In genomic region chr11:17867346-17867745, GRCh38 we compare ENCODE assay signal across 29 cellular contexts.
"Had no signal": no experiment of that assay in that cellular context is flagged by ENCODE, and none has a peak within 500 bp of the region (broad histone marks: within the 10 kb centered on the region; RNA-seq: fewer than 3 reads in every experiment).

No MANE protein-coding gene starts in this region.

- H3K27me3 ChIP-seq: neural progenitor cell, ovary, right lobe of liver, sigmoid colon, spleen, suprapubic skin, testis, thyroid gland, tibial nerve, upper lobe of left lung, vagina had no signal

- H3K4me3 ChIP-seq: neural progenitor cell, ovary, psoas muscle, right lobe of liver, sigmoid colon, skin epidermis, smooth muscle cell, spleen, suprapubic skin, testis, thyroid gland, tibial nerve, upper lobe of left lung, vagina had no signal

- H3K4me1 ChIP-seq: neural progenitor cell, parathyroid adenoma, psoas muscle, right lobe of liver, sigmoid colon, spleen, suprapubic skin, testis, tibial nerve, upper lobe of left lung had no signal

- H3K4me2 ChIP-seq: neural progenitor cell, smooth muscle cell had no signal

- ATAC-seq: natural killer cell; psoas muscle; right cardiac atrium; right lobe of liver; stimulated activated memory B cell treated with anti-CD40 and anti-IgM and Interleukin-4, amounts not matched to agents 10 μg/mL and 1 μg/mL and 100 μg/mL, for 72 hours; stimulated activated naive CD8-positive, alpha-beta T cell treated with anti-CD3 and anti-CD28 coated beads, Interleukin-15, amount 100 ng/mL, for 72 hours; stimulated activated naive CD8-positive, alpha-beta T cell treated with anti-CD3 and anti-CD28 coated beads, Interleukin-15, Interleukin-2, amounts not matched to agents 100 U/mL and 50 U/mL, for 24 hours had no signal

- H3K9ac ChIP-seq: neural progenitor cell, parathyroid adenoma had no signal

- H3K9me3 ChIP-seq: ovary, psoas muscle, right lobe of liver, sigmoid colon, suprapubic skin, testis, thyroid gland, tibial nerve, upper lobe of left lung, vagina had no signal

- H3K27ac ChIP-seq: neural progenitor cell, ovary, parathyroid adenoma, psoas muscle, right lobe of liver, sigmoid colon, skin epidermis, spleen, suprapubic skin, testis, thyroid gland, tibial nerve, upper lobe of left lung, vagina had no signal

- H3K36me3 ChIP-seq: neural progenitor cell, ovary, right lobe of liver, sigmoid colon, suprapubic skin, thyroid gland, upper lobe of left lung, vagina had no signal

- DNase-seq: natural killer cell; occipital lobe; ovary; psoas muscle; right cardiac atrium; right lobe of liver; sigmoid colon; spleen; stimulated activated CD4-positive, alpha-beta T cell treated with anti-CD3 and anti-CD28 coated beads, Interleukin-12 subunit alpha, Interleukin-12 subunit beta, amount 100 ng/mL, for 4 hours; stimulated activated CD4-positive, alpha-beta T cell treated with anti-CD3 and anti-CD28 coated beads, Interleukin-1b, Interleukin-23, amount 100 ng/mL, for 48 hours; stimulated activated CD4-positive, alpha-beta T cell treated with anti-CD3 and anti-CD28 coated beads, Interleukin-4, amount 100 ng/mL, for 1 hour; stimulated activated CD4-positive, alpha-beta T cell treated with anti-CD3 and anti-CD28 coated beads, Interleukin-4, amount 100 ng/mL, for 4 hours; stimulated activated CD8-positive, alpha-beta memory T cell treated with anti-CD3 and anti-CD28 coated beads, Interleukin-4, amount 100 ng/mL, for 48 hours; stimulated activated naive CD4-positive, alpha-beta T cell; stimulated activated naive CD8-positive, alpha-beta T cell treated with anti-CD3 and anti-CD28 coated beads, Interleukin-15, amount 100 ng/mL, for 72 hours; stimulated activated naive CD8-positive, alpha-beta T cell treated with anti-CD3 and anti-CD28 coated beads, Interleukin-15, Interleukin-2, amounts not matched to agents 100 U/mL and 50 U/mL, for 24 hours; substantia nigra; testis; thyroid gland; trophoblast cell; upper lobe of left lung had no signal

- H3K79me2 ChIP-seq: parathyroid adenoma had no signal

- H2AFZ ChIP-seq: neural progenitor cell, parathyroid adenoma had no signal
